In genomic region chr19:51469162-51469561, GRCh38 we compare ENCODE assay signal across 23 cellular contexts. TPM values are rescaled to one million over a fixed set of nuclear protein-coding genes. Genes with fewer than 3 reads are reported as not detected.
"Had no signal": no experiment of that assay in that cellular context is flagged by ENCODE, and none has a peak within 500 bp of the region (broad histone marks: within the 10 kb centered on the region; RNA-seq: fewer than 3 reads in every experiment).

No MANE protein-coding gene starts in this region.

- H3K4me1 ChIP-seq: gastroesophageal sphincter, prostate gland, right atrium auricular region had no signal

- H3K36me3 Mint-ChIP-seq: activated naive CD8-positive, alpha-beta T cell; mesothelial cell of epicardium had no signal

- DNase-seq: activated CD4-positive, alpha-beta T cell treated with anti-CD3 and anti-CD28 coated beads, Interleukin-2, amount 10 ng/mL, durations not matched to agents 7 days and 5 days; activated gamma-delta T cell treated with Interleukin-2 at 50 U/mL for 16 hours; cerebellar nuclear complex; cortex of kidney; effector CD4-positive, alpha-beta T cell; heart left ventricle; left lung had no signal

- ATAC-seq: activated CD4-positive, CD25-positive, alpha-beta regulatory T cell treated with anti-CD3 and anti-CD28 coated beads, Interleukin-2, amount 50 U/mL, for 24 hours; esophagus mucosa; gastroesophageal sphincter; heart left ventricle; left lung had no signal

- H3K4me3 Mint-ChIP-seq: activated CD4-positive, alpha-beta T cell treated with anti-CD3 and anti-CD28 coated beads, Interleukin-2, amount 10 ng/mL, durations not matched to agents 7 days and 5 days; activated naive CD8-positive, alpha-beta T cell; activated T-helper 1 cell treated with anti-CD3 and anti-CD28 coated beads, Interleukin-12 subunit alpha, Interleukin-12 subunit beta, Interleukin-2, Interleukin-4 antibody, amounts not matched to agents 30 ng/mL and 10 ng/mL and 1 ng/mL, durations not matched to agents 14 hours and 24 hours and 36 hours; mesothelial cell of epicardium had no signal

- H3K4me3 ChIP-seq: gastroesophageal sphincter, heart left ventricle, left lung, prostate gland, right atrium auricular region, thoracic aorta had no signal

- H3K9me3 ChIP-seq: gastroesophageal sphincter, heart left ventricle, left lung, prostate gland, right atrium auricular region, thoracic aorta had no signal

- H3K9me3 Mint-ChIP-seq: activated CD4-positive, alpha-beta T cell treated with anti-CD3 and anti-CD28 coated beads, Interleukin-2, amount 10 ng/mL, durations not matched to agents 7 days and 5 days; activated T-helper 1 cell treated with anti-CD3 and anti-CD28 coated beads, Interleukin-12 subunit alpha, Interleukin-12 subunit beta, Interleukin-2, Interleukin-4 antibody, amounts not matched to agents 30 ng/mL and 10 ng/mL and 1 ng/mL, durations not matched to agents 14 hours and 24 hours and 36 hours had no signal

- H3K36me3 ChIP-seq: gastroesophageal sphincter, heart left ventricle, left lung, prostate gland, right atrium auricular region, thoracic aorta had no signal

- H3K4me1 Mint-ChIP-seq: mesothelial cell of epicardium had no signal

- H3K27ac ChIP-seq: gastroesophageal sphincter, heart left ventricle, prostate gland, right atrium auricular region, thoracic aorta had no signal

- H3K27ac Mint-ChIP-seq: activated CD4-positive, alpha-beta T cell treated with anti-CD3 and anti-CD28 coated beads, Interleukin-2, amount 10 ng/mL, durations not matched to agents 7 days and 5 days; activated naive CD8-positive, alpha-beta T cell; activated T-helper 1 cell treated with anti-CD3 and anti-CD28 coated beads, Interleukin-12 subunit alpha, Interleukin-12 subunit beta, Interleukin-2, Interleukin-4 antibody, amounts not matched to agents 30 ng/mL and 10 ng/mL and 1 ng/mL, durations not matched to agents 14 hours and 24 hours and 36 hours; mesothelial cell of epicardium had no signal

- H3K27me3 ChIP-seq: right atrium auricular region had no signal

RNA-seq across cellular contexts. Expression of gene CEACAM18, which starts 9.2 kb away (rescaled TPM):
- total RNA-seq: activated CD4-positive, alpha-beta T cell treated with anti-CD3 and anti-CD28 coated beads, Interleukin-2, amount 10 ng/mL, durations not matched to agents 7 days and 5 days; activated T-helper 1 cell treated with anti-CD3 and anti-CD28 coated beads, Interleukin-12 subunit alpha, Interleukin-12 subunit beta, Interleukin-2, Interleukin-4 antibody, amounts not matched to agents 30 ng/mL and 10 ng/mL and 1 ng/mL, durations not matched to agents 14 hours and 24 hours and 36 hours; bronchial epithelial cell; esophagus mucosa; gastroesophageal sphincter; heart left ventricle; kidney epithelial cell; left lung; lung microvascular endothelial cell; mesothelial cell of epicardium; omental fat pad; prostate gland; right atrium auricular region; skeletal muscle tissue; thoracic aorta; ureter had no signal
- polyA plus RNA-seq: heart left ventricle, neural cell had no signal

RNA-seq across cellular contexts. Expression of gene SIGLEC8, which starts 10.9 kb away (rescaled TPM):
- total RNA-seq: activated CD4-positive, alpha-beta T cell treated with anti-CD3 and anti-CD28 coated beads, Interleukin-2, amount 10 ng/mL, durations not matched to agents 7 days and 5 days; bronchial epithelial cell; esophagus mucosa; kidney epithelial cell; lung microvascular endothelial cell; mesothelial cell of epicardium had no signal
- polyA plus RNA-seq: heart left ventricle, neural cell had no signal

RNA-seq across cellular contexts. Expression of gene SIGLEC12, which starts 32.4 kb away (rescaled TPM):
- total RNA-seq: bronchial epithelial cell, esophagus mucosa, kidney epithelial cell, lung microvascular endothelial cell, mesothelial cell of epicardium, right atrium auricular region, skeletal muscle tissue had no signal
- polyA plus RNA-seq: neural cell had no signal

RNA-seq across cellular contexts. Expression of gene SIGLEC10, which starts 51.7 kb away (rescaled TPM):
- total RNA-seq: bronchial epithelial cell, lung microvascular endothelial cell, mesothelial cell of epicardium had no signal
- polyA plus RNA-seq: neural cell had no signal
